ENCODE assay signal across 27 cellular contexts in the genomic region with DNA sequence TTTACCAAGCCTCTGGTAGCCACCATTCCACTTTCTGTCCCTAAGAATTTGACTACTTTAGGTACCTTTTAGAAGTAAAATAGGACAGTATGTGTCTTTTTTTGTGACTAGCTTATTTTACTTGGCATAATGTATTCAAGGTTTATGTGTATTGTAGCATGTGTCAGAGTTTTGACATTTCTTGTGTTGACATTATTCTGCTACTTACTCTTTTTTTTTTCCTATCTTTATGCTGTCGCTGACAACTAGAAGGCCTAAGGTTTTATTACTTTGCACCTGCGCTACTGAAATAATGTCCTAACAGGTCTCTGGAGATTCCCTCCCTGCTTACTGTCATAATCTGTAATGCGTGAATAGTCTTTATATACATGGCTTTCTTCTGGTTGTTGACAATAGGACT. TPM values are rescaled to one million over a fixed set of nuclear protein-coding genes. Genes with fewer than 3 reads are reported as not detected.
"Had no signal": no experiment of that assay in that cellular context is flagged by ENCODE, and none has a peak within 500 bp of the region (broad histone marks: within the 10 kb centered on the region; RNA-seq: fewer than 3 reads in every experiment).

No MANE protein-coding gene starts in this region.

- H3K27me3 ChIP-seq: adrenal gland, body of pancreas, breast epithelium, Peyer's patch, SJSA1 had no signal

- H3K36me3 ChIP-seq: adrenal gland, breast epithelium, Peyer's patch, SJSA1 had no signal

- ATAC-seq: activated CD4-positive, alpha-beta T cell treated with anti-CD3 and anti-CD28 coated beads for 36 hours; activated CD4-positive, CD25-positive, alpha-beta regulatory T cell treated with anti-CD3 and anti-CD28 coated beads, Interleukin-2, amount 50 U/mL, for 24 hours; activated CD8-positive, alpha-beta T cell treated with anti-CD3 and anti-CD28 coated beads, Interleukin-2, amount 10 ng/mL, durations not matched to agents 7 days and 5 days; activated naive CD4-positive, alpha-beta T cell treated with anti-CD3 and anti-CD28 coated beads, Interleukin-2, amount 50 U/mL, for 72 hours; body of pancreas; PC-3; WTC11 had no signal

- H3K4me3 ChIP-seq: adrenal gland, body of pancreas, breast epithelium, Peyer's patch, SJSA1 had no signal

- DNase-seq: activated CD4-positive, alpha-beta T cell treated with anti-CD3 and anti-CD28 coated beads for 36 hours; activated CD4-positive, alpha-beta T cell treated with anti-CD3 and anti-CD28 coated beads, Interleukin-2, amount 10 ng/mL, durations not matched to agents 7 days and 5 days; activated CD4-positive, alpha-beta T cell treated with anti-CD3 and anti-CD28 coated beads, Interleukin-2, amount 50 U/mL, for 48 hours; activated CD8-positive, alpha-beta T cell treated with anti-CD3 and anti-CD28 coated beads, Interleukin-2, amount 10 ng/mL, durations not matched to agents 7 days and 5 days; activated gamma-delta T cell; activated naive CD4-positive, alpha-beta T cell treated with anti-CD3 and anti-CD28 coated beads for 36 hours; activated T-cell treated with anti-CD3 and anti-CD28 coated beads, Interleukin-2, amount 50 U/mL, for 24 hours; adrenal gland; body of pancreas; KG1; MM.1S; NCI-H1092 treated with DMSO at 0.1 percent for 48 hours; NCI-H1436; NCI-H2171 treated with DMSO at 0.1 percent for 48 hours; NCI-H2227 treated with DMSO at 0.1 percent for 48 hours; NCI-H446; NCI-H510A treated with DMSO at 0.1 percent for 48 hours; PC-3; Peyer's patch; RPMI8226; SHP77 treated with DMSO at 0.1 percent for 48 hours; SK-N-SH had no signal

- H3K27ac ChIP-seq: adrenal gland, body of pancreas, breast epithelium, Peyer's patch, SJSA1 had no signal

- H3K9me3 ChIP-seq: adrenal gland, body of pancreas, breast epithelium, Peyer's patch, SJSA1, SK-N-SH had no signal

- H3K4me1 ChIP-seq: adrenal gland, body of pancreas, breast epithelium, Peyer's patch, SJSA1 had no signal

- H3K4me2 ChIP-seq: SK-N-SH had no signal

- H3K9ac ChIP-seq: SK-N-SH had no signal

RNA-seq across cellular contexts. Expression of a gene that starts 43.0 kb away (rescaled TPM):
- total RNA-seq: activated CD4-positive, alpha-beta T cell treated with anti-CD3 and anti-CD28 coated beads for 36 hours; activated CD4-positive, alpha-beta T cell treated with anti-CD3 and anti-CD28 coated beads, Interleukin-2, amount 10 ng/mL, durations not matched to agents 7 days and 5 days; activated CD8-positive, alpha-beta T cell treated with anti-CD3 and anti-CD28 coated beads, Interleukin-2, amount 10 ng/mL, durations not matched to agents 7 days and 5 days; activated naive CD4-positive, alpha-beta T cell treated with anti-CD3 and anti-CD28 coated beads for 36 hours; activated naive CD4-positive, alpha-beta T cell treated with anti-CD3 and anti-CD28 coated beads, Interleukin-2, amount 50 U/mL, for 72 hours had no signal
